In genomic region chr22:36332623-36333331, GRCh38 we compare ENCODE assay signal across 1 cellular context.
A peak's percentile ranks its signal among the peaks of the same experiment; 100 is the strongest.
TF ChIP-seq lines count a peak whose summit lies in the region.

No MANE protein-coding gene starts in this region.

TF ChIP-seq in HEK293, 187 proteins besides CTCF, POLR2A, EP300 and RAD21 (continued from another document and continues in another):
- TF ChIP-seq PRDM2 (tag by site-specific recombination; IDR thresholded peaks at IDR 0.05; ENCODE audit: borderline replicate concordance) (no peak), GLIS1 (tag by site-specific recombination; IDR thresholded peaks at IDR 0.05) (peak; percentile 35; the same call in 1 of the 2 replicates), ZNF792 (tag by site-specific recombination; IDR thresholded peaks at IDR 0.05) (no peak), TRIM28 (IDR thresholded peaks at IDR 0.05; ENCODE audit: borderline replicate concordance, low read length) (no peak), ZNF335 (tag by site-specific recombination; conservative IDR thresholded peaks at IDR 0.05) (peak; percentile 59), ZNF664 (tag by site-specific recombination; IDR thresholded peaks at IDR 0.05) (no peak), SP7 (tag by site-specific recombination; IDR thresholded peaks at IDR 0.05) (peak; percentile 60), MYNN (tag by site-specific recombination; IDR thresholded peaks at IDR 0.05; ENCODE audit: borderline replicate concordance) (no peak), GFI1B (tag by site-specific recombination; IDR thresholded peaks at IDR 0.05) (no peak), SETDB1 (IDR thresholded peaks at IDR 0.05; ENCODE audit: insufficient read length, low read length) (no peak), ZNF473 (tag by site-specific recombination; IDR thresholded peaks at IDR 0.05) (no peak), ZBTB17 (tag by site-specific recombination; IDR thresholded peaks at IDR 0.05) (no peak), EGR2 (tag by site-specific recombination; IDR thresholded peaks at IDR 0.05; ENCODE audit: low read depth) (peak; percentile 52; the same call in 1 of the 2 replicates), ZNF132 (tag by site-specific recombination; IDR thresholded peaks at IDR 0.05; ENCODE audit: borderline replicate concordance) (no peak), GLI2 (tag by site-specific recombination; IDR thresholded peaks at IDR 0.05; ENCODE audit: borderline replicate concordance, low read depth) (no peak), ZFP3 (tag by site-specific recombination; IDR thresholded peaks at IDR 0.05; ENCODE audit: low read depth) (no peak), ZNF837 (tag by site-specific recombination; IDR thresholded peaks at IDR 0.05) (no peak), ZBTB20 (tag by site-specific recombination; IDR thresholded peaks at IDR 0.05) (0 out of 2 replicates have a peak, but pooled peaks have one; percentile 39), OSR2 (tag by site-specific recombination; IDR thresholded peaks at IDR 0.05) (peak; percentile 82), SCRT1 (tag by site-specific recombination; IDR thresholded peaks at IDR 0.05; ENCODE audit: borderline replicate concordance) (peak; percentile 94), ZBTB6 (tag by site-specific recombination; IDR thresholded peaks at IDR 0.05) (no peak), SCRT2 (tag by site-specific recombination; IDR thresholded peaks at IDR 0.05) (peak; percentile 98), HOXD13 (CRISPR knock-in tag; IDR thresholded peaks at IDR 0.05; ENCODE audit: borderline replicate concordance) (no peak), ZNF292 (tag by site-specific recombination; IDR thresholded peaks at IDR 0.05; ENCODE audit: borderline replicate concordance, low read depth) (no peak), ZNF558 (tag by site-specific recombination; IDR thresholded peaks at IDR 0.05) (no peak), KLF8 (tag by site-specific recombination; IDR thresholded peaks at IDR 0.05) (peak; percentile 52; the same call in 1 of the 2 replicates), YY1 (tag by site-specific recombination; IDR thresholded peaks at IDR 0.05) (no peak), SP2 (tag by site-specific recombination; IDR thresholded peaks at IDR 0.05) (peak; percentile 54), ZNF610 (tag by site-specific recombination; IDR thresholded peaks at IDR 0.05; ENCODE audit: borderline replicate concordance) (no peak), ZBTB48 (tag by site-specific recombination; IDR thresholded peaks at IDR 0.05) (no peak), ZNF677 (tag by site-specific recombination; IDR thresholded peaks at IDR 0.05) (no peak), ZNF324 (tag by site-specific recombination; IDR thresholded peaks at IDR 0.05) (no peak), REPIN1 (tag by site-specific recombination; IDR thresholded peaks at IDR 0.05; ENCODE audit: low read depth) (no peak), HOXC10 (CRISPR knock-in tag; IDR thresholded peaks at IDR 0.05) (no peak), ZNF529 (tag by site-specific recombination; IDR thresholded peaks at IDR 0.05; ENCODE audit: insufficient replicate concordance) (no peak), ZNF548 (tag by site-specific recombination; IDR thresholded peaks at IDR 0.05) (no peak), ZBTB21 (tag by site-specific recombination; IDR thresholded peaks at IDR 0.05) (no peak), ZNF146 (tag by site-specific recombination; IDR thresholded peaks at IDR 0.05) (no peak), ZNF621 (tag by site-specific recombination; IDR thresholded peaks at IDR 0.05) (no peak), ZFP69B (tag by site-specific recombination; IDR thresholded peaks at IDR 0.05) (no peak), PRDM10 (tag by site-specific recombination; IDR thresholded peaks at IDR 0.05) (peak; percentile 49; the same call in 1 of the 2 replicates), ZNF561 (tag by site-specific recombination; IDR thresholded peaks at IDR 0.05; ENCODE audit: borderline replicate concordance) (no peak), ZNF626 (tag by site-specific recombination; IDR thresholded peaks at IDR 0.05) (no peak), ZNF19 (tag by site-specific recombination; IDR thresholded peaks at IDR 0.05; ENCODE audit: low read depth) (no peak), ZNF776 (tag by site-specific recombination; IDR thresholded peaks at IDR 0.05; ENCODE audit: borderline replicate concordance) (no peak), ZNF112 (tag by site-specific recombination; IDR thresholded peaks at IDR 0.05) (no peak), FEZF1 (tag by site-specific recombination; IDR thresholded peaks at IDR 0.05) (peak; percentile 4; the same call in 1 of the 2 replicates), ZNF510 (tag by site-specific recombination; IDR thresholded peaks at IDR 0.05; ENCODE audit: insufficient replicate concordance) (no peak), ZNF404 (tag by site-specific recombination; IDR thresholded peaks at IDR 0.05) (no peak), RBAK (tag by site-specific recombination; IDR thresholded peaks at IDR 0.05) (no peak), SALL2 (tag by site-specific recombination; IDR thresholded peaks at IDR 0.05; ENCODE audit: borderline replicate concordance) (no peak)
- TF ChIP-seq, protein P1, sequence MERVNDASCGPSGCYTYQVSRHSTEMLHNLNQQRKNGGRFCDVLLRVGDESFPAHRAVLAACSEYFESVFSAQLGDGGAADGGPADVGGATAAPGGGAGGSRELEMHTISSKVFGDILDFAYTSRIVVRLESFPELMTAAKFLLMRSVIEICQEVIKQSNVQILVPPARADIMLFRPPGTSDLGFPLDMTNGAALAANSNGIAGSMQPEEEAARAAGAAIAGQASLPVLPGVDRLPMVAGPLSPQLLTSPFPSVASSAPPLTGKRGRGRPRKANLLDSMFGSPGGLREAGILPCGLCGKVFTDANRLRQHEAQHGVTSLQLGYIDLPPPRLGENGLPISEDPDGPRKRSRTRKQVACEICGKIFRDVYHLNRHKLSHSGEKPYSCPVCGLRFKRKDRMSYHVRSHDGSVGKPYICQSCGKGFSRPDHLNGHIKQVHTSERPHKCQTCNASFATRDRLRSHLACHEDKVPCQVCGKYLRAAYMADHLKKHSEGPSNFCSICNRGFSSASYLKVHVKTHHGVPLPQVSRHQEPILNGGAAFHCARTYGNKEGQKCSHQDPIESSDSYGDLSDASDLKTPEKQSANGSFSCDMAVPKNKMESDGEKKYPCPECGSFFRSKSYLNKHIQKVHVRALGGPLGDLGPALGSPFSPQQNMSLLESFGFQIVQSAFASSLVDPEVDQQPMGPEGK (tag by site-specific recombination; IDR thresholded peaks at IDR 0.05), result no peak
- TF ChIP-seq, protein P2, sequence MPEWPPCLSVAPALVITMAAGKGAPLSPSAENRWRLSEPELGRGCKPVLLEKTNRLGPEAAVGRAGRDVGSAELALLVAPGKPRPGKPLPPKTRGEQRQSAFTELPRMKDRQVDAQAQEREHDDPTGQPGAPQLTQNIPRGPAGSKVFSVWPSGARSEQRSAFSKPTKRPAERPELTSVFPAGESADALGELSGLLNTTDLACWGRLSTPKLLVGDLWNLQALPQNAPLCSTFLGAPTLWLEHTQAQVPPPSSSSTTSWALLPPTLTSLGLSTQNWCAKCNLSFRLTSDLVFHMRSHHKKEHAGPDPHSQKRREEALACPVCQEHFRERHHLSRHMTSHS (tag by site-specific recombination; IDR thresholded peaks at IDR 0.05), result no peak
- TF ChIP-seq, protein P3, sequence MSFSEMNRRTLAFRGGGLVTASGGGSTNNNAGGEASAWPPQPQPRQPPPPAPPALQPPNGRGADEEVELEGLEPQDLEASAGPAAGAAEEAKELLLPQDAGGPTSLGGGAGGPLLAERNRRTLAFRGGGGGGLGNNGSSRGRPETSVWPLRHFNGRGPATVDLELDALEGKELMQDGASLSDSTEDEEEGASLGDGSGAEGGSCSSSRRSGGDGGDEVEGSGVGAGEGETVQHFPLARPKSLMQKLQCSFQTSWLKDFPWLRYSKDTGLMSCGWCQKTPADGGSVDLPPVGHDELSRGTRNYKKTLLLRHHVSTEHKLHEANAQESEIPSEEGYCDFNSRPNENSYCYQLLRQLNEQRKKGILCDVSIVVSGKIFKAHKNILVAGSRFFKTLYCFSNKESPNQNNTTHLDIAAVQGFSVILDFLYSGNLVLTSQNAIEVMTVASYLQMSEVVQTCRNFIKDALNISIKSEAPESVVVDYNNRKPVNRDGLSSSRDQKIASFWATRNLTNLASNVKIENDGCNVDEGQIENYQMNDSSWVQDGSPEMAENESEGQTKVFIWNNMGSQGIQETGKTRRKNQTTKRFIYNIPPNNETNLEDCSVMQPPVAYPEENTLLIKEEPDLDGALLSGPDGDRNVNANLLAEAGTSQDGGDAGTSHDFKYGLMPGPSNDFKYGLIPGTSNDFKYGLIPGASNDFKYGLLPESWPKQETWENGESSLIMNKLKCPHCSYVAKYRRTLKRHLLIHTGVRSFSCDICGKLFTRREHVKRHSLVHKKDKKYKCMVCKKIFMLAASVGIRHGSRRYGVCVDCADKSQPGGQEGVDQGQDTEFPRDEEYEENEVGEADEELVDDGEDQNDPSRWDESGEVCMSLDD (tag by site-specific recombination; IDR thresholded peaks at IDR 0.05), result no peak
- TF ChIP-seq, protein P4, sequence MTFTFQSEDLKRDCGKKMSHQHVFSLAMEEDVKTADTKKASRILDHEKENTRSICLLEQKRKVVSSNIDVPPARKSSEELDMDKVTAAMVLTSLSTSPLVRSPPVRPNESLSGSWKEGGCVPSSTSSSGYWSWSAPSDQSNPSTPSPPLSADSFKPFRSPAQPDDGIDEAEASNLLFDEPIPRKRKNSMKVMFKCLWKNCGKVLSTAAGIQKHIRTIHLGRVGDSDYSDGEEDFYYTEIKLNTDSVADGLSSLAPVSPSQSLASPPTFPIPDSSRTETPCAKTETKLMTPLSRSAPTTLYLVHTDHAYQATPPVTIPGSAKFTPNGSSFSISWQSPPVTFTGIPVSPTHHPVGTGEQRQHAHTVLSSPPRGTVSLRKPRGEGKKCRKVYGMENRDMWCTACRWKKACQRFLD (tag by site-specific recombination; IDR thresholded peaks at IDR 0.05), result no peak
